Comparison of ENCODE assay signal across 15 cellular contexts in genomic region chr2:11227595-11227994, GRCh38.
A peak's percentile ranks its signal among the peaks of the same experiment; 100 is the strongest.
DNase-seq lines count a peak whose midpoint lies in the region; FAIRE-seq and TF ChIP-seq lines count a peak whose summit lies in the region.
"Had no signal": no experiment of that assay in that cellular context is flagged by ENCODE, and none has a peak within 500 bp of the region (broad histone marks: within the 10 kb centered on the region; RNA-seq: fewer than 3 reads in every experiment).

No MANE protein-coding gene starts in this region.

- H3K9me3 ChIP-seq in ectodermal cell (ENCODE audit: control insufficient read depth, low read length), result no peaks in the 10 kb centered on the region
- H3K9me3 ChIP-seq: Caco-2 had no signal

- no peaks in the 10 kb centered on the region for H3K27me3 ChIP-seq in ectodermal cell (ENCODE audit: control insufficient read depth, insufficient read depth, low read length, poor library complexity, severe bottlenecking)

- DNase-seq in GM12892 (ENCODE audit: insufficient read length) (no peak), OCI-M1 (lab: John Stamatoyannopoulos, UW) (peak; percentile 10), medulla oblongata (ENCODE audit: extremely low spot score) (peak; percentile 4), NCI-H1417 treated with DMSO at 0.1 percent for 48 hours (lab: John Stamatoyannopoulos, UW) (no peak), posterior vena cava (ENCODE audit: low spot score) (no peak), NCI-H1930 (lab: John Stamatoyannopoulos, UW) (no peak), dermis blood vessel endothelial cell (no peak)
- DNase-seq: C1 segment of cervical spinal cord; Caco-2; CD4-positive, alpha-beta memory T cell; DMS153; DND-41; H9 had no signal

- no peaks in the 10 kb centered on the region for H3K36me3 ChIP-seq in ectodermal cell (ENCODE audit: control insufficient read depth, insufficient read depth, low read length)

- no peak for TF ChIP-seq POLR2A in GM12892 (IDR thresholded peaks at IDR 0.05; ENCODE audit: low read depth, low read length)

- H3K4me1 ChIP-seq in ectodermal cell (ENCODE audit: control insufficient read depth, insufficient read depth, low read length), result no peaks in the 10 kb centered on the region
- H3K4me1 ChIP-seq: Caco-2 had no signal

- FAIRE-seq in GM12892 (lab: Jason Lieb, UNC), result peak; percentile 14

- peak overlapping the region; percentile 27 for H3K27ac ChIP-seq in ectodermal cell (ENCODE audit: insufficient read depth, low read depth, low read length, poor library complexity, severe bottlenecking)

- intact Hi-C loops in posterior vena cava (cut with DNase I), result no loop called here

- H3K4me3 ChIP-seq in ectodermal cell (ENCODE audit: insufficient read depth, low read depth, low read length), result no peak overlapping the region
- H3K4me3 ChIP-seq: GM23338 had no signal

Comparison
In these comparisons a context has a peak if more than half of its experiments do, and no peak if none do; other contexts are left out.
1. DNase-seq: peak in OCI-M1 (single experiment) and medulla oblongata (single experiment); none in GM12892 (single experiment), NCI-H1417 treated with DMSO at 0.1 percent for 48 hours (single experiment), posterior vena cava (single experiment), NCI-H1930 (0 of 2) and dermis blood vessel endothelial cell (single experiment).